Comparison of ENCODE assay signal across 13 cellular contexts in genomic region chr13:26760835-26761582, GRCh38. TPM values are rescaled to one million over a fixed set of nuclear protein-coding genes. Genes with fewer than 3 reads are reported as not detected.
A peak's percentile ranks its signal among the peaks of the same experiment; 100 is the strongest.
DNase-seq lines count a peak whose midpoint lies in the region; ATAC-seq, FAIRE-seq and TF ChIP-seq lines count a peak whose summit lies in the region.
"Had no signal": no experiment of that assay in that cellular context is flagged by ENCODE, and none has a peak within 500 bp of the region (broad histone marks: within the 10 kb centered on the region; RNA-seq: fewer than 3 reads in every experiment).

No MANE protein-coding gene starts in this region.

- H3K4me2 ChIP-seq in hepatocyte = peak overlapping the region; percentile 72
- peak overlapping the region; percentile 76 for H3K4me2 ChIP-seq in smooth muscle cell
- H3K4me2 ChIP-seq: KMS-11 had no signal

- H3K79me2 ChIP-seq in hepatocyte (no peaks in the 10 kb centered on the region), smooth muscle cell (ENCODE audit: low read depth) (no peaks in the 10 kb centered on the region)

- H3K9ac ChIP-seq in smooth muscle cell (ENCODE audit: low read depth) = no peak overlapping the region
- no peak overlapping the region for H3K9ac ChIP-seq in kidney (ENCODE audit: low read length in 2 of 2)
- H3K9ac ChIP-seq: KMS-11 had no signal

- H3K27me3 Mint-ChIP-seq in T-helper 17 cell = peaks cover 84% of the 10 kb centered on the region

- peaks cover 11% of the 10 kb centered on the region for H3K36me3 Mint-ChIP-seq in T-helper 17 cell (ENCODE audit: low read depth)

- WGBS in hepatocyte (ENCODE audit: low lambda C conversion rate, missing lambda C conversion rate) = 19% methylated on average over 17 of the region's 41 CpGs
- WGBS in smooth muscle cell (ENCODE audit: low lambda C conversion rate) = 28% methylated on average over 12 of the region's 41 CpGs

- peaks cover 4% of the 10 kb centered on the region for H3K4me1 ChIP-seq in hepatocyte (ENCODE audit: insufficient read depth)
- peaks cover 7% of the 10 kb centered on the region for H3K4me1 ChIP-seq in smooth muscle cell (ENCODE audit: low read depth)
- no peaks in the 10 kb centered on the region for H3K4me1 ChIP-seq in kidney (ENCODE audit: control insufficient read depth in 1 of 2, insufficient read depth in 1 of 2, low read depth in 1 of 2, low read length in 2 of 2)

- TF ChIP-seq CTCF in hepatocyte (IDR thresholded peaks at IDR 0.05; ENCODE audit: poor library complexity) = no peak
- TF ChIP-seq CTCF in smooth muscle cell (IDR thresholded peaks at IDR 0.05; ENCODE audit: borderline replicate concordance, insufficient read depth, poor library complexity, severe bottlenecking) = no peak
- TF ChIP-seq CTCF in kidney (IDR thresholded peaks at IDR 0.05; ENCODE audit: borderline replicate concordance, extremely low read depth, insufficient read depth) = no peak

- H4K20me1 ChIP-seq in hepatocyte (ENCODE audit: insufficient read depth, poor library complexity, severe bottlenecking) = no peaks in the 10 kb centered on the region
- no peaks in the 10 kb centered on the region for H4K20me1 ChIP-seq in smooth muscle cell (ENCODE audit: low read depth)

- no peaks in the 10 kb centered on the region for H3F3A ChIP-seq in smooth muscle cell (ENCODE audit: low read depth)

- H3K27ac ChIP-seq in hepatocyte (no peak overlapping the region), smooth muscle cell (ENCODE audit: low read depth) (no peak overlapping the region), kidney (ENCODE audit: low read depth in 2 of 2, low read length in 2 of 2) (no peak overlapping the region)
- H3K27ac ChIP-seq: KMS-11, neutrophil had no signal

- peak; percentile 68 for DNase-seq in NCI-H748 (lab: John Stamatoyannopoulos, UW; ENCODE audit: unreplicated experiment)
- DNase-seq in NCI-H748 treated with DMSO at 0.1 percent for 48 hours (lab: John Stamatoyannopoulos, UW) = no peak
- DNase-seq in T-helper 17 cell = no peak
- DNase-seq in hepatocyte (ENCODE audit: low spot score) = no peak
- no peak for DNase-seq in smooth muscle cell (lab: John Stamatoyannopoulos, UW; ENCODE audit: unreplicated experiment)
- no peak for DNase-seq in kidney
- DNase-seq: stimulated activated CD4-positive, alpha-beta T cell treated with anti-CD3 and anti-CD28 coated beads, Interleukin-4, amount 100 ng/mL, for 24 hours had no signal

- H3K27me3 ChIP-seq in hepatocyte = peaks cover 95% of the 10 kb centered on the region
- peaks cover 98% of the 10 kb centered on the region for H3K27me3 ChIP-seq in smooth muscle cell (ENCODE audit: low read depth)

- H3K36me3 ChIP-seq in hepatocyte (replicated peaks; ENCODE audit: insufficient read depth, low read depth) = no peaks in the 10 kb centered on the region
- no peaks in the 10 kb centered on the region for H3K36me3 ChIP-seq in smooth muscle cell (ENCODE audit: low read depth)
- no peaks in the 10 kb centered on the region for H3K36me3 ChIP-seq in kidney (ENCODE audit: control insufficient read depth in 1 of 2, insufficient read depth in 2 of 2, low read length in 2 of 2)
- H3K36me3 ChIP-seq: neutrophil had no signal

- intact Hi-C loops in kidney (cut with DNase I) = no loop called here

- H3K27ac Mint-ChIP-seq in T-helper 17 cell = no peak overlapping the region

- H3K9me3 ChIP-seq in T-helper 17 cell (ENCODE audit: control insufficient read depth, low read length, poor library complexity, severe bottlenecking) = no peaks in the 10 kb centered on the region
- no peaks in the 10 kb centered on the region for H3K9me3 ChIP-seq in hepatocyte (ENCODE audit: low read depth)
- no peaks in the 10 kb centered on the region for H3K9me3 ChIP-seq in smooth muscle cell (replicated peaks; ENCODE audit: low read depth)
- no peaks in the 10 kb centered on the region for H3K9me3 ChIP-seq in kidney (ENCODE audit: control insufficient read depth in 1 of 2, low read length in 2 of 2)
- H3K9me3 ChIP-seq: neutrophil had no signal

- H2AFZ ChIP-seq in hepatocyte (no peak overlapping the region), smooth muscle cell (ENCODE audit: low read depth) (no peak overlapping the region)

- FAIRE-seq in kidney (lab: Jason Lieb, UNC) = no peak

- no peak for ATAC-seq in T-helper 17 cell
- ATAC-seq in HG03432 (IDR thresholded peaks at IDR 0.05; ENCODE audit: unreplicated experiment) = no peak
- no peak for ATAC-seq in HG02852 (IDR thresholded peaks at IDR 0.05; ENCODE audit: unreplicated experiment)

- no peaks in the 10 kb centered on the region for H3K9me2 ChIP-seq in hepatocyte (replicated peaks; ENCODE audit: insufficient read depth)

- peaks cover 3% of the 10 kb centered on the region for H3K4me1 Mint-ChIP-seq in T-helper 17 cell

- H3K4me3 ChIP-seq in hepatocyte (no peak overlapping the region), smooth muscle cell (peak overlapping the region; percentile 24), kidney (ENCODE audit: low read length in 2 of 2) (no peak overlapping the region)

- peak overlapping the region; percentile 69 for H3K4me3 Mint-ChIP-seq in T-helper 17 cell

RNA-seq across cellular contexts. Expression of gene GPR12, which starts 0.4 kb away (rescaled TPM):
- total RNA-seq in T-helper 17 cell (not detected), hepatocyte (not detected in 2 replicates), smooth muscle cell (not detected in 2 replicates), kidney (not detected)
- polyA plus RNA-seq in hepatocyte (not detected in 2 replicates), smooth muscle cell (not detected in 2 replicates), kidney (ENCODE audit: insufficient read depth, low read depth, low replicate concordance) (not detected)
- total RNA-seq: fibroblast of villous mesenchyme had no signal
- polyA plus RNA-seq: aorta had no signal
